Comparison of ENCODE assay signal across 8 cellular contexts in the genomic region with DNA sequence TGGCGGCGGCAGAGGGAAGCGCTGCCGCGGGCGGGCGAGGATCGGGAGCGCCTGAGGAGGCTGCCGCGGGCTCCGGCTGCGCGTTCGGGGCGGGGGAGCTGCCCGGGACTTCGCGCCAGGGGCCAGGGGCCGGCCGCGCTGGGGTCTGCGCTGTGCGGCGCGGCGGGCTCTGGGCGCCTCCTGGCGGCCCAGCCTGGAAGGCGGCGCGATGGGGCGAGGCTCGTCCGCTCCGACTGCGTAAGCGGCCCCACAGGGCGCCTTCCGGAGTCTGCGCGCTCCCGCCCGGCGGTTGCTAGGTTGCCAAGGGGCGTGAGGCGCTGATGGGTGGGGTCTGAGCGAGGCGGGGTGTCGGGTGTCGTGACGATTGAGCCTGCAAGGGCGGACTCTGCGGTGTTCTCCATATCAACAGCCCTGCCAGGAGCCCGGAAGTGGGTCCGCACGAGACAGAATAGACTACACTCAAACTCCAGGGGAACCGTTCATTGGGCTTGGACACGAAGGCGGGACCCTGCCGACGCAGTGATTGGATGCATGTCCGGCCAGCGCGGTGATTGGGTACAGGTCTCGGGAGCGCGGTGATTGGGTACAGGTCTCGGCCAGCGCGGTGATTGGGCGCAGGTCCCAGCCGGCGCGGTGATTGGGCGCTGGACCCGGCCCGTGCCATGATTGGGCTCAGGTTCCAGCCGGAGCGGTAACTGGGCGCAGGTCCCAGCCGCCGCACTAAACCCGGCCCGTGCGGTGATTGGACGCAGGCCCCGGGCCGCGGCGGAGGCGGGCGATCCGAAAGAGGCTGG. TPM values are rescaled to one million over a fixed set of nuclear protein-coding genes. Genes with fewer than 3 reads are reported as not detected.
DNase-seq lines count a peak whose midpoint lies in the region; ATAC-seq and TF ChIP-seq lines count a peak whose summit lies in the region.

A gene with protein sequence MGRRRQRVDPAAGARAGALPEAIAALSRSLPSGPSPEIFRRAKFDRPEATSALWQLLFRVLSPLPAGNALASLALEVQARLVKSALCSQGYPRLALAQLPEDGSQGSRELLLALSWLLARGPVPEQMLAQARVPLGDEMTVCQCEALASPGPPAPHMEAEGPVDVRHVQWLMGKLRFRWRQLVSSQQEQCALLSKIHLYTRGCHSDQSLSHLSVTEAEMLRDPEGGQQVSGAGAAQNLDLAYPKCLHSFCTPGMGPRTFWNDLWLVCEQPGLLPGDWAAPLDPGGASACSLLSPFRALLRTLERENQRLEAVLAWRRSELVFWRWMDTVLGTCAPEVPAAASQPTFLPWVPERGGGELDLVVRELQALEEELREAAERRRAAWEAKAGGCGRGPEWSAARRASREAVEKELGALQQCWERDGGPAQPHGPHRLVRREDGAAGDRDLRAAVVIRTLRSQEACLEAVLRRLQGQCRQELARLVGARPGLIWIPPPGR (plus strand): TSS at position 675 of the 794 bp plus-strand sequence. CDS start 130 bp downstream, outside the sequence.

- H3K36me3 Mint-ChIP-seq in neural progenitor cell, result no peaks in the 10 kb centered on the region

- ATAC-seq in foreskin keratinocyte, result peak; percentile 84

- H3K27ac Mint-ChIP-seq in neural progenitor cell, result peak within 1 kb of the TSS; percentile 76

- no peaks in the 10 kb centered on the region for H3K79me2 ChIP-seq in neural progenitor cell (ENCODE audit: low read depth)

- H3K27me3 ChIP-seq in GM06990 (replicated peaks; ENCODE audit: control insufficient read depth, insufficient read depth, low read length) (no peaks in the 10 kb centered on the region), foreskin keratinocyte (peaks cover 30% of the 10 kb centered on the region), neural progenitor cell (peaks cover 28% of the 10 kb centered on the region)

- H3K4me3 Mint-ChIP-seq in neural progenitor cell, result peak within 1 kb of the TSS; percentile 88

- H3K36me3 ChIP-seq in GM06990 (ENCODE audit: control insufficient read depth, insufficient read depth, low read length) (peaks cover 8% of the 10 kb centered on the region), neural progenitor cell (no peaks in the 10 kb centered on the region)

- H3K9ac ChIP-seq in neural progenitor cell, result no peak within 1 kb of the TSS

- H3K4me1 ChIP-seq in foreskin keratinocyte (peaks cover 2% of the 10 kb centered on the region), neural progenitor cell (peaks cover 21% of the 10 kb centered on the region)

- in situ Hi-C loops in SK-MEL-5 (cut with HindIII; ENCODE audit: low pct_unique_long_range_greater_than_20kb, low sequenced_read_pairs), result no loop called here

- peaks cover 32% of the 10 kb centered on the region for H3F3A ChIP-seq in neural progenitor cell (ENCODE audit: low read depth)

- H3K4me3 ChIP-seq in GM06990 (replicated peaks; ENCODE audit: low read depth, low read length) (peak within 1 kb of the TSS; percentile 79), HFF-Myc (replicated peaks; ENCODE audit: low read depth, low read length) (peak within 1 kb of the TSS; percentile 67), neural progenitor cell (peak within 1 kb of the TSS; percentile 72)

- H3K27ac ChIP-seq in foreskin keratinocyte, result peak within 1 kb of the TSS; percentile 72
- peak within 1 kb of the TSS; percentile 47 for H3K27ac ChIP-seq in neural progenitor cell

- H4K20me1 ChIP-seq in neural progenitor cell (ENCODE audit: low read depth), result peaks cover 13% of the 10 kb centered on the region

- no peaks in the 10 kb centered on the region for H3K9me3 Mint-ChIP-seq in neural progenitor cell

- TF ChIP-seq CTCF in GM06990 (IDR thresholded peaks at IDR 0.05; ENCODE audit: insufficient read depth, low read length, poor library complexity, severe bottlenecking), result peak; percentile 55
- TF ChIP-seq CTCF in HFF-Myc (IDR thresholded peaks at IDR 0.05; ENCODE audit: low read depth, low read length, missing control alignments), result peak; percentile 65
- peak; percentile 98 for TF ChIP-seq CTCF in foreskin keratinocyte (conservative IDR thresholded peaks at IDR 0.05)
- peak; percentile 64 for TF ChIP-seq CTCF in neural progenitor cell (IDR thresholded peaks at IDR 0.05)

- H3K4me2 ChIP-seq in neural progenitor cell, result peak within 1 kb of the TSS; percentile 99

- no peaks in the 10 kb centered on the region for H3K9me3 ChIP-seq in neural progenitor cell (ENCODE audit: low read depth)

- DNase-seq in GM06990 (ENCODE audit: extremely low read depth, insufficient read length) (peak; percentile 100), HFF-Myc (ENCODE audit: extremely low read depth, low read depth) (peak; percentile 99), MV-4-11 (lab: John Stamatoyannopoulos, UW) (peak; percentile 100), SK-MEL-5 (ENCODE audit: low read depth, low spot score) (peak; percentile 100), foreskin keratinocyte (peak; percentile 100), neural progenitor cell (ENCODE audit: low spot score) (peak; percentile 99), stromal cell of bone marrow (ENCODE audit: low read depth) (peak; percentile 100)
- DNase-seq in activated naive CD4-positive, alpha-beta T cell treated with Interleukin-2 at 50 U/mL for 16 hours, result peak; percentile 99

- peaks cover 18% of the 10 kb centered on the region for H3K4me1 Mint-ChIP-seq in neural progenitor cell

- peaks cover 13% of the 10 kb centered on the region for H3K27me3 Mint-ChIP-seq in neural progenitor cell (ENCODE audit: insufficient read depth, low read depth)

- peak within 1 kb of the TSS; percentile 91 for H2AFZ ChIP-seq in neural progenitor cell (replicated peaks)

RNA-seq across cellular contexts. Expression of the gene that starts here (rescaled TPM):
- 15.1 and 18.6 TPM in 2 replicates for total RNA-seq in SK-MEL-5 (2014; rRNA removed; shearing (Covaris generic))
- polyA plus RNA-seq in SK-MEL-5 (2015; cell fraction: cytosol; rRNA removed), result 30.3 and 41.5 TPM in 2 replicates
- polyA plus RNA-seq in SK-MEL-5 (2015; cell fraction: nucleus; rRNA removed), result 119 and 148 TPM in 2 replicates
- total RNA-seq in foreskin keratinocyte (30.0 and 32.5 TPM in 2 replicates), neural progenitor cell (ENCODE audit: low replicate concordance) (3.6 and 25.0 TPM in 2 replicates)
- 37.7 and 41.6 TPM in 2 replicates for polyA plus RNA-seq in foreskin keratinocyte

Comparison
In these comparisons a context has a peak if more than half of its experiments do, and no peak if none do; other contexts are left out.
1. Peak in every context shown above with its lines: DNase-seq, ATAC-seq, H3K4me3 ChIP-seq and H3K27ac ChIP-seq.